In genomic region chr20:1685304-1686052, GRCh38 we compare ENCODE assay signal across 25 cellular contexts. TPM values are rescaled to one million over a fixed set of nuclear protein-coding genes. Genes with fewer than 3 reads are reported as not detected.
A peak's percentile ranks its signal among the peaks of the same experiment; 100 is the strongest.
DNase-seq lines count a peak whose midpoint lies in the region; ATAC-seq and TF ChIP-seq lines count a peak whose summit lies in the region.
"Had no signal": no experiment of that assay in that cellular context is flagged by ENCODE, and none has a peak within 500 bp of the region (broad histone marks: within the 10 kb centered on the region; RNA-seq: fewer than 3 reads in every experiment).

No MANE protein-coding gene starts in this region.

- POLR2A ChIA-PET in naive thymus-derived CD4-positive, alpha-beta T cell (lab: Charles Lee): interaction anchor here (0.8 to 4.1 kb wide), 10 partner anchors 9 to 424 kb away, joined by 3 to 32 read pairs (median 6); no protein-coding TSS in a partner anchor

- ATAC-seq in activated T-cell treated with anti-CD3 and anti-CD28 coated beads, Interleukin-2, amount 50 U/mL, for 4 hours: peak in 1 of 2 donors; percentile 19
- ATAC-seq in activated T-helper 17 cell treated with anti-CD3 and anti-CD28 coated beads, Interleukin-2, amount 50 U/mL, for 72 hours (replicated peaks): peak; percentile 33
- ATAC-seq in naive thymus-derived CD4-positive, alpha-beta T cell: peak; percentile 50
- no peak for ATAC-seq in GM18868 (IDR thresholded peaks at IDR 0.05; ENCODE audit: unreplicated experiment)
- ATAC-seq: left colon had no signal

- peaks cover 4 to 28% of the 10 kb centered on the region in 2 donors for H3K4me1 ChIP-seq in naive thymus-derived CD4-positive, alpha-beta T cell (ENCODE audit: control insufficient read depth in 2 of 2, insufficient read depth in 2 of 2, low read length in 2 of 2)
- H3K4me1 ChIP-seq: neural progenitor cell had no signal

- DNase-seq in activated T-cell treated with anti-CD3 and anti-CD28 coated beads, Interleukin-2, amount 50 U/mL, for 4 hours: no peak
- no peak for DNase-seq in activated T-cell treated with anti-CD3 and anti-CD28 coated beads for 4 hours
- DNase-seq in NOMO-1 (lab: John Stamatoyannopoulos, UW; ENCODE audit: unreplicated experiment in 2 of 2): peak; percentile 25 to 47
- peak in 1 of 9 donors; percentile 16 for DNase-seq in naive thymus-derived CD4-positive, alpha-beta T cell
- DNase-seq in midbrain (lab: John Stamatoyannopoulos, UW): no peak
- no peak for DNase-seq in Calu3
- DNase-seq: GDM1; head of caudate nucleus; HFFc6; left colon; NCI-H1436; NCI-H526; stimulated activated CD4-positive, alpha-beta T cell treated with anti-CD3 and anti-CD28 coated beads, Interleukin-1b, Interleukin-23, amount 100 ng/mL, for 48 hours; trophoblast cell had no signal

- H3K27ac Mint-ChIP-seq in activated T-helper 17 cell treated with anti-CD3 and anti-CD28 coated beads, Interleukin-2, amount 50 U/mL, for 72 hours: peak overlapping the region; percentile 41
- H3K27ac Mint-ChIP-seq in naive thymus-derived CD4-positive, alpha-beta T cell: peak overlapping the region; percentile 87 to 96 (median 94)
- no peak overlapping the region for H3K27ac Mint-ChIP-seq in Calu3 (ENCODE audit: unreplicated experiment)
- H3K27ac Mint-ChIP-seq: brain, HFFc6, neural progenitor cell, progenitor cell of endocrine pancreas had no signal

- intact Hi-C loops in naive thymus-derived CD4-positive, alpha-beta T cell (cut with micrococcal nuclease): loop anchor here (1.0 to 10.0 kb wide), 9 partner anchors 9 to 841 kb away; partner anchors contain the start of gene SIRPG (in 1 of the 2)
- intact Hi-C loops in Calu3 (cut with micrococcal nuclease; ENCODE audit: unreplicated experiment): no loop called here

- peaks cover 66% of the 10 kb centered on the region for H3K4me1 Mint-ChIP-seq in activated T-cell treated with anti-CD3 and anti-CD28 coated beads, Interleukin-2, amount 50 U/mL, for 4 hours (ENCODE audit: low read depth)
- peaks cover 32% of the 10 kb centered on the region for H3K4me1 Mint-ChIP-seq in activated T-helper 17 cell treated with anti-CD3 and anti-CD28 coated beads, Interleukin-2, amount 50 U/mL, for 72 hours
- peaks cover 39 to 89% (median 82%) of the 10 kb centered on the region in 7 donors for H3K4me1 Mint-ChIP-seq in naive thymus-derived CD4-positive, alpha-beta T cell
- H3K4me1 Mint-ChIP-seq in Calu3 (ENCODE audit: low read depth, unreplicated experiment): no peaks in the 10 kb centered on the region
- H3K4me1 Mint-ChIP-seq: brain, neural progenitor cell had no signal

- peak overlapping the region; percentile 65 for H3K4me3 ChIP-seq in naive thymus-derived CD4-positive, alpha-beta T cell (ENCODE audit: low read length)
- H3K4me3 ChIP-seq: coronary artery, neural progenitor cell had no signal

- H3K9me3 Mint-ChIP-seq in activated T-cell treated with anti-CD3 and anti-CD28 coated beads, Interleukin-2, amount 50 U/mL, for 4 hours: no peaks in the 10 kb centered on the region
- peaks cover 4% of the 10 kb centered on the region for H3K9me3 Mint-ChIP-seq in activated T-helper 17 cell treated with anti-CD3 and anti-CD28 coated beads, Interleukin-2, amount 50 U/mL, for 72 hours
- H3K9me3 Mint-ChIP-seq in naive thymus-derived CD4-positive, alpha-beta T cell: peaks cover 0 to 23% (median 11%) of the 10 kb centered on the region in 11 donors
- peaks cover 3% of the 10 kb centered on the region for H3K9me3 Mint-ChIP-seq in Calu3 (ENCODE audit: low read depth, unreplicated experiment)

- no peaks in the 10 kb centered on the region for H3K27me3 Mint-ChIP-seq in activated T-cell treated with anti-CD3 and anti-CD28 coated beads, Interleukin-2, amount 50 U/mL, for 4 hours (ENCODE audit: low read depth)
- H3K27me3 Mint-ChIP-seq in activated T-helper 17 cell treated with anti-CD3 and anti-CD28 coated beads, Interleukin-2, amount 50 U/mL, for 72 hours: no peaks in the 10 kb centered on the region
- H3K27me3 Mint-ChIP-seq in naive thymus-derived CD4-positive, alpha-beta T cell: no peaks in the 10 kb centered on the region
- peaks cover 49% of the 10 kb centered on the region for H3K27me3 Mint-ChIP-seq in Calu3 (ENCODE audit: unreplicated experiment)

- BruUV-seq in Calu3 (replicated peaks; lab: Mats Ljungman, UMichigan): no TSS peak

- H3K27me3 ChIP-seq in naive thymus-derived CD4-positive, alpha-beta T cell (ENCODE audit: control insufficient read depth in 2 of 2, insufficient read depth in 2 of 2, low read length in 2 of 2): no peaks in the 10 kb centered on the region

- peak overlapping the region; percentile 80 for H3K27ac ChIP-seq in naive thymus-derived CD4-positive, alpha-beta T cell (ENCODE audit: low read depth, low read length)
- H3K27ac ChIP-seq: C4-2B, coronary artery, neural progenitor cell, VCaP had no signal

- H3K4me3 Mint-ChIP-seq in activated T-cell treated with anti-CD3 and anti-CD28 coated beads, Interleukin-2, amount 50 U/mL, for 4 hours: peak overlapping the region; percentile 84
- peak overlapping the region; percentile 66 for H3K4me3 Mint-ChIP-seq in activated T-helper 17 cell treated with anti-CD3 and anti-CD28 coated beads, Interleukin-2, amount 50 U/mL, for 72 hours
- H3K4me3 Mint-ChIP-seq in naive thymus-derived CD4-positive, alpha-beta T cell: peak overlapping the region; percentile 82 to 97 (median 92)
- H3K4me3 Mint-ChIP-seq in Calu3 (ENCODE audit: low read depth, unreplicated experiment): no peak overlapping the region
- H3K4me3 Mint-ChIP-seq: brain, HFFc6, neural progenitor cell had no signal

- no peak for TF ChIP-seq CTCF in Calu3 (IDR thresholded peaks at IDR 0.05; ENCODE audit: unreplicated experiment)

- CTCF ChIA-PET in naive thymus-derived CD4-positive, alpha-beta T cell (lab: Charles Lee): interaction anchor here (0.7 to 1.7 kb wide), 4 partner anchors 10 to 49 kb away, joined by 3 to 4 read pairs (median 3); no protein-coding TSS in a partner anchor
- CTCF ChIA-PET in Calu3 (lab: Charles Lee): no interaction called here

- H3K36me3 Mint-ChIP-seq in activated T-cell treated with anti-CD3 and anti-CD28 coated beads, Interleukin-2, amount 50 U/mL, for 4 hours (ENCODE audit: insufficient read depth): peaks cover 9% of the 10 kb centered on the region
- no peaks in the 10 kb centered on the region for H3K36me3 Mint-ChIP-seq in activated T-helper 17 cell treated with anti-CD3 and anti-CD28 coated beads, Interleukin-2, amount 50 U/mL, for 72 hours (ENCODE audit: low read depth)
- peaks cover 14 to 32% (median 25%) of the 10 kb centered on the region in 5 donors for H3K36me3 Mint-ChIP-seq in naive thymus-derived CD4-positive, alpha-beta T cell
- H3K36me3 Mint-ChIP-seq in Calu3 (ENCODE audit: insufficient read depth, unreplicated experiment): no peaks in the 10 kb centered on the region
- H3K36me3 Mint-ChIP-seq: brain, neural progenitor cell had no signal

- no peaks in the 10 kb centered on the region for H3K36me3 ChIP-seq in naive thymus-derived CD4-positive, alpha-beta T cell (ENCODE audit: control insufficient read depth in 2 of 3, insufficient read depth in 3 of 3, low read length in 3 of 3)
- H3K36me3 ChIP-seq: neural progenitor cell had no signal

- no peaks in the 10 kb centered on the region for H3K9me3 ChIP-seq in naive thymus-derived CD4-positive, alpha-beta T cell (ENCODE audit: control insufficient read depth in 2 of 3, low read length in 3 of 3)

RNA-seq across cellular contexts. Expression of gene SIRPG, which starts 27.9 kb away (rescaled TPM):
- total RNA-seq in activated T-cell treated with anti-CD3 and anti-CD28 coated beads, Interleukin-2, amount 50 U/mL, for 4 hours: 10 to 100 TPM; 11.6 to 13.3 (median 12.0) TPM
- total RNA-seq in activated T-helper 17 cell treated with anti-CD3 and anti-CD28 coated beads, Interleukin-2, amount 50 U/mL, for 72 hours: 10 to 100 TPM; 32.0 to 62.9 TPM
- total RNA-seq in naive thymus-derived CD4-positive, alpha-beta T cell: 10 to 100 TPM; 25.6 to 71.7 (median 50.2) TPM
- 100 to 1,000 TPM; 197 to 198 TPM for polyA plus RNA-seq in naive thymus-derived CD4-positive, alpha-beta T cell
- total RNA-seq in Calu3 (2022): not detected in 2 replicates
- total RNA-seq: endothelial cell of umbilical vein, HFFc6, mesenteric fat pad, progenitor cell of endocrine pancreas had no signal
- polyA plus RNA-seq: AG04450, endothelial cell of umbilical vein had no signal

Comparison
In these comparisons a context has a peak if more than half of its experiments do, and no peak if none do; other contexts are left out.
1. DNase-seq: peak in NOMO-1 (2 of 2); none in activated T-cell treated with anti-CD3 and anti-CD28 coated beads, Interleukin-2, amount 50 U/mL, for 4 hours (single experiment), activated T-cell treated with anti-CD3 and anti-CD28 coated beads for 4 hours (single experiment), midbrain (single experiment) and Calu3 (single experiment).
2. RNA of gene SIRPG, which starts 27.9 kb away (total RNA-seq): 32.0 to 62.9 TPM in activated T-helper 17 cell treated with anti-CD3 and anti-CD28 coated beads, Interleukin-2, amount 50 U/mL, for 72 hours, 25.6 to 71.7 TPM in naive thymus-derived CD4-positive, alpha-beta T cell and 11.6 to 13.3 TPM in activated T-cell treated with anti-CD3 and anti-CD28 coated beads, Interleukin-2, amount 50 U/mL, for 4 hours; not detected in Calu3; every median in the first group is over 10 times any median in the second.